In genomic region chr1:171616586-171616985, GRCh38 we compare ENCODE assay signal across 10 cellular contexts. TPM values are rescaled to one million over a fixed set of nuclear protein-coding genes. Genes with fewer than 3 reads are reported as not detected.
"Had no signal": no experiment of that assay in that cellular context is flagged by ENCODE, and none has a peak within 500 bp of the region (broad histone marks: within the 10 kb centered on the region; RNA-seq: fewer than 3 reads in every experiment).

No MANE protein-coding gene starts in this region.

- ATAC-seq: HepG2, K562 had no signal

- DNase-seq: IMR-90, KBM-7, KG1 had no signal

- H3K4me3 ChIP-seq: K562 had no signal

- H3K27ac ChIP-seq: HL-60 had no signal

- FAIRE-seq: HepG2, HTR-8/SVneo, K562 had no signal

RNA-seq across cellular contexts. Expression of gene MYOCOS, which starts 5.5 kb away (rescaled TPM):
- total RNA-seq: HepG2, HT-29, HT1080, IMR-90 had no signal
- polyA plus RNA-seq: HepG2, IMR-90, K562 had no signal

RNA-seq across cellular contexts. Expression of gene MYOC, which starts 35.9 kb away (rescaled TPM):
- total RNA-seq: HepG2, HT-29, HT1080, IMR-90, K562 had no signal
- polyA plus RNA-seq: HepG2, IgD-negative memory B cell, IMR-90, K562 had no signal
